1 cellular context compared by ENCODE assay signal in the genomic region with DNA sequence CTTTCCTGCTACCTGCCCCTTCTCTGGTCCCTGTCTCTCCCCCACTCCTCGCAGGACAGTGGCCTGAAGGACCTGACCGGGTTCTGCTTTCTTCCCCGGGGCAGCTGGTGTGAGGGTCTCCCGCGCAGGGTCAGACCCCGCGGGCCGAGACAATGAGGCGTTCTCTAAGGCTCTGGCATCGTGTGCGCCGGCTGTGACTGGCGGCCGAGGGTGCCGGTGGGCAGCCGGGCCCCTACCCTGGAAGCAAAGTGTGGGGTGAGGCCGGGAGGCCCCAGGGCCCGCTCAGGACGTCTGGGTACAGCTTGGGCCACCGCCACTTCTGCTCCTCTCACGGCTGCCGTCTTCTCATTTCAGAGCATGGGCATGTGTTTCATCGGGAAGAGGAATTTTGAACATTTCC.
A peak's percentile ranks its signal among the peaks of the same experiment; 100 is the strongest.
TF ChIP-seq lines count a peak whose summit lies in the region.

No MANE protein-coding gene starts in this region.

TF ChIP-seq in HepG2, 621 proteins besides CTCF, POLR2A, EP300 and RAD21:
- TF ChIP-seq GTF2F1 (IDR thresholded peaks at IDR 0.05; ENCODE audit: low read length), result no peak
- TF ChIP-seq, protein P1, sequence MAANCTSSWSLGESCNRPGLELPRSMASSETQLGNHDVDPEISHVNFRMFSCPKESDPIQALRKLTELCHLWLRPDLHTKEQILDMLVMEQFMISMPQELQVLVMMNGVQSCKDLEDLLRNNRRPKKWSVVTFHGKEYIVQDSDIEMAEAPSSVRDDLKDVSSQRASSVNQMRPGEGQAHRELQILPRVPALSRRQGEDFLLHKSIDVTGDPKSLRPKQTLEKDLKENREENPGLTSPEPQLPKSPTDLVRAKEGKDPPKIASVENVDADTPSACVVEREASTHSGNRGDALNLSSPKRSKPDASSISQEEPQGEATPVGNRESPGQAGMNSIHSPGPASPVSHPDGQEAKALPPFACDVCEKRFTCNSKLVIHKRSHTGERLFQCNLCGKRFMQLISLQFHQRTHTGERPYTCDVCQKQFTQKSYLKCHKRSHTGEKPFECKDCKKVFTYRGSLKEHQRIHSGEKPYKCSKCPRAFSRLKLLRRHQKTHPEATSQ (CRISPR knock-in tag; IDR thresholded peaks at IDR 0.05; ENCODE audit: borderline replicate concordance), result no peak
- no peak for TF ChIP-seq SP1 (IDR thresholded peaks at IDR 0.05)
- no peak for TF ChIP-seq SP1 (CRISPR knock-in tag; IDR thresholded peaks at IDR 0.05)
- TF ChIP-seq, protein P2, sequence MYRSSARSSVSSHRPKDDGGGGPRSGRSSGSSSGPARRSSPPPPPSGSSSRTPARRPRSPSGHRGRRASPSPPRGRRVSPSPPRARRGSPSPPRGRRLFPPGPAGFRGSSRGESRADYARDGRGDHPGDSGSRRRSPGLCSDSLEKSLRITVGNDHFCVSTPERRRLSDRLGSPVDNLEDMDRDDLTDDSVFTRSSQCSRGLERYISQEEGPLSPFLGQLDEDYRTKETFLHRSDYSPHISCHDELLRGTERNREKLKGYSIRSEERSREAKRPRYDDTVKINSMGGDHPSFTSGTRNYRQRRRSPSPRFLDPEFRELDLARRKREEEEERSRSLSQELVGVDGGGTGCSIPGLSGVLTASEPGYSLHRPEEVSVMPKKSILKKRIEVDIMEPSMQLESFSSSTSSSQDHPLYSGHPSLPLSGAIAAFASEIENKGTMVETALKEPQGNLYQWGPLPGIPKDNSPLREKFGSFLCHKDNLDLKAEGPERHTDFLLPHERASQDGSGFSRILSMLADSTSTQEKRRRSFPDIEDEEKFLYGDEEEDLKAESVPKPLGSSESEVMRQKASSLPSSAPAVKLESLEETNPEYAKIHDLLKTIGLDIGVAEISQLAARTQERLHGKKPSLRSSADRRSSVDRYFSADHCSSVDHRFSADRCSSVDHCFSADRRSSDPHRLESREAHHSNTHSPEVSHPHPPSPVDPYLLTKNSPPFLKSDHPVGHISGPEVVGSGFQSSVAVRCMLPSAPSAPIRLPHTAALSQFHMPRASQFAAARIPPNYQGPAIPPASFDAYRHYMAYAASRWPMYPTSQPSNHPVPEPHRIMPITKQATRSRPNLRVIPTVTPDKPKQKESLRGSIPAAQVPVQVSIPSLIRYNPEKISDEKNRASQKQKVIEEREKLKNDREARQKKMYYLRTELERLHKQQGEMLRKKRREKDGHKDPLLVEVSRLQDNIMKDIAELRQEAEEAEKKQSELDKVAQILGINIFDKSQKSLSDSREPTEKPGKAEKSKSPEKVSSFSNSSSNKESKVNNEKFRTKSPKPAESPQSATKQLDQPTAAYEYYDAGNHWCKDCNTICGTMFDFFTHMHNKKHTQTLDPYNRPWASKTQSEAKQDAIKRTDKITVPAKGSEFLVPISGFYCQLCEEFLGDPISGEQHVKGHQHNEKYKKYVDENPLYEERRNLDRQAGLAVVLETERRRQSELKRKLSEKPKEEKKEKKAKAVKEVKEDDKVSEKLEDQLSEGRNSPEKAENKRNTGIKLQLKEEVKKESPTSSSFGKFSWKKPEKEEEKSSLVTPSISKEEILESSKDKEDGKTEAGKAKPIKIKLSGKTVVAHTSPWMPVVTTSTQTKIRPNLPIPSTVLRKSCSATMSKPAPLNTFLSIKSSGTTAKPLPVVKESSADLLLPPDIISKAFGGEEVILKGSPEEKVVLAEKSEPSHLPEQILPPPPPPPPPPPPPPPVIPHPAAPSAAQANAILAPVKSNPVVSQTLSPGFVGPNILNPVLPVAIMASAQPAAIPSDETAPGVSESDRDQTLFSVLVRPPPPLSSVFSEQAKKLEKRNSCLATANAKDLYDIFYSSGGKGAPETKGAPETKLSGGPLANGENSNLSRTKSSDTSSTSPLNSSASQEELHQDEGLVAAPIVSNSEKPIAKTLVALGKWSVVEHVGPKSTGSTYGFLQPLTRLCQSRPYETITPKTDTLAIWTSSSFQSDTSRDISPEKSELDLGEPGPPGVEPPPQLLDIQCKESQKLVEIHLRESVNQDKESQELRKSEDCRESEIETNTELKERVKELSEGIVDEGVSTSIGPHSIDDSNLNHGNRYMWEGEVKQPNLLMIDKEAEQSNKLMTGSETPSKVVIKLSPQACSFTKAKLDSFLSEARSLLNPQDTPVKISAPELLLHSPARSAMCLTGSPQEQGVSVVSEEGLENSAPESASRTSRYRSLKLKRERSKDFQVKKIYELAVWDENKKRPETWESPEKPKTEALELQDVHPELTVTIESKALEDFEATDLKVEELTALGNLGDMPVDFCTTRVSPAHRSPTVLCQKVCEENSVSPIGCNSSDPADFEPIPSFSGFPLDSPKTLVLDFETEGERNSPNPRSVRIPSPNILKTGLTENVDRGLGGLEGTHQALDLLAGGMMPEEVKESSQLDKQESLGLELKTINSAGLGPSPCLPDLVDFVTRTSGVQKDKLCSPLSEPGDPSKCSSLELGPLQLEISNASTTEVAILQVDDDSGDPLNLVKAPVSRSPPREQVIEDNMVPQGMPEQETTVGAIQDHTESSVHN (CRISPR knock-in tag; IDR thresholded peaks at IDR 0.05), result no peak
- TF ChIP-seq BHLHE40 (IDR thresholded peaks at IDR 0.05; ENCODE audit: low read length), result no peak
- no peak for TF ChIP-seq PPARG (CRISPR knock-in tag; conservative IDR thresholded peaks at IDR 0.05)
- no peak for TF ChIP-seq KLF13 (CRISPR knock-in tag; IDR thresholded peaks at IDR 0.05)
- no peak for TF ChIP-seq MTA1 (CRISPR knock-in tag; IDR thresholded peaks at IDR 0.05; ENCODE audit: borderline replicate concordance)
- no peak for TF ChIP-seq TBP (CRISPR knock-in tag; IDR thresholded peaks at IDR 0.05)
- TF ChIP-seq, protein P3, sequence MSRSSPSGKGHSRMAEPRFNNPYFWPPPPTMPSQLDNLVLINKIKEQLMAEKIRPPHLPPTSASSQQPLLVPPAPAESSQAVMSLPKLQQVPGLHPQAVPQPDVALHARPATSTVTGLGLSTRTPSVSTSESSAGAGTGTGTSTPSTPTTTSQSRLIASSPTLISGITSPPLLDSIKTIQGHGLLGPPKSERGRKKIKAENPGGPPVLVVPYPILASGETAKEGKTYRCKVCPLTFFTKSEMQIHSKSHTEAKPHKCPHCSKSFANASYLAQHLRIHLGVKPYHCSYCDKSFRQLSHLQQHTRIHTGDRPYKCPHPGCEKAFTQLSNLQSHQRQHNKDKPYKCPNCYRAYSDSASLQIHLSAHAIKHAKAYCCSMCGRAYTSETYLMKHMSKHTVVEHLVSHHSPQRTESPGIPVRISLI (CRISPR knock-in tag; IDR thresholded peaks at IDR 0.05; ENCODE audit: borderline replicate concordance), result no peak
- TF ChIP-seq, protein P4, sequence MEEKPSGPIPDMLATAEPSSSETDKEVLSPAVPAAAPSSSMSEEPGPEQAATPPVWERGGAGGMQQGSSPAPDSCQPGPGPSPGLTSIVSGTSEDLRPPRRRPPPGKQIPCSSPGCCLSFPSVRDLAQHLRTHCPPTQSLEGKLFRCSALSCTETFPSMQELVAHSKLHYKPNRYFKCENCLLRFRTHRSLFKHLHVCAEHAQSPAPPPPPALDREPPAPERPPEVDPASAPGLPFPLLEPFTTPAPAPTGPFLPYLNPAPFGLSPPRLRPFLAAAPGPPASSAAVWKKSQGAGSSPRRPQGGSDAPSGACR (CRISPR knock-in tag; IDR thresholded peaks at IDR 0.05), result no peak
- TF ChIP-seq, protein P5, sequence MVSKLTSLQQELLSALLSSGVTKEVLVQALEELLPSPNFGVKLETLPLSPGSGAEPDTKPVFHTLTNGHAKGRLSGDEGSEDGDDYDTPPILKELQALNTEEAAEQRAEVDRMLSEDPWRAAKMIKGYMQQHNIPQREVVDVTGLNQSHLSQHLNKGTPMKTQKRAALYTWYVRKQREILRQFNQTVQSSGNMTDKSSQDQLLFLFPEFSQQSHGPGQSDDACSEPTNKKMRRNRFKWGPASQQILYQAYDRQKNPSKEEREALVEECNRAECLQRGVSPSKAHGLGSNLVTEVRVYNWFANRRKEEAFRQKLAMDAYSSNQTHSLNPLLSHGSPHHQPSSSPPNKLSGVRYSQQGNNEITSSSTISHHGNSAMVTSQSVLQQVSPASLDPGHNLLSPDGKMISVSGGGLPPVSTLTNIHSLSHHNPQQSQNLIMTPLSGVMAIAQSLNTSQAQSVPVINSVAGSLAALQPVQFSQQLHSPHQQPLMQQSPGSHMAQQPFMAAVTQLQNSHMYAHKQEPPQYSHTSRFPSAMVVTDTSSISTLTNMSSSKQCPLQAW (CRISPR knock-in tag; IDR thresholded peaks at IDR 0.05), result no peak
- peak; percentile 42 for TF ChIP-seq AGO2 (optimal IDR thresholded peaks at IDR 0.05; ENCODE audit: low read depth, low read length)
- no peak for TF ChIP-seq ZNF225 (CRISPR knock-in tag; IDR thresholded peaks at IDR 0.05)
- TF ChIP-seq RBFOX2 (IDR thresholded peaks at IDR 0.05; ENCODE audit: low read depth, low read length), result peak; percentile 51
- no peak for TF ChIP-seq KLF12 (CRISPR knock-in tag; IDR thresholded peaks at IDR 0.05; ENCODE audit: borderline replicate concordance)
